ENCODE assay signal across 1 cellular context in the genomic region with DNA sequence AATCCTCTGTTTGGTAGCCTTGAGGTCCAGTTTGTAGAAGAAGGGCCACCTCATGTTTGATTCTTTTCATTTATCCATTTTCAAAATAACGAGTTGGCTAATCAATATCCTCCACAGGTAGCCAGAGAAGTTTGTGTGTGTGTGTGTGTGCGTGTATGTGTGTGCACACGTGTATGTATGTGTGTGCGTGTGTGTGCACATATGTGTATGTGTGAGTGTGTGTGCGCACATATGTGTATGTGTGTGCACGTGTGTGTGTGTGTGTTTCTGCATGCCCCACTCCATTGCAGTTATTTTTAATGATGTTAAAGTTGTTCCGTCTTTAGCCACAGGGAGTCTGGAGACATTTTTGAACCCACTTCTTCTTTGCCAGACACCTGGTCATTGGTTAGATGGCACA.
TF ChIP-seq lines count a peak whose summit lies in the region.

No MANE protein-coding gene starts in this region.

TF ChIP-seq in GM12878, 131 proteins besides CTCF, POLR2A, EP300 and RAD21 (continued from another document):
- no peak for TF ChIP-seq HCFC1 (IDR thresholded peaks at IDR 0.05; ENCODE audit: low read length)
TF ChIP-seq in GM12878: peak in this region for 1.
